29 cellular contexts compared by ENCODE assay signal in the genomic region with DNA sequence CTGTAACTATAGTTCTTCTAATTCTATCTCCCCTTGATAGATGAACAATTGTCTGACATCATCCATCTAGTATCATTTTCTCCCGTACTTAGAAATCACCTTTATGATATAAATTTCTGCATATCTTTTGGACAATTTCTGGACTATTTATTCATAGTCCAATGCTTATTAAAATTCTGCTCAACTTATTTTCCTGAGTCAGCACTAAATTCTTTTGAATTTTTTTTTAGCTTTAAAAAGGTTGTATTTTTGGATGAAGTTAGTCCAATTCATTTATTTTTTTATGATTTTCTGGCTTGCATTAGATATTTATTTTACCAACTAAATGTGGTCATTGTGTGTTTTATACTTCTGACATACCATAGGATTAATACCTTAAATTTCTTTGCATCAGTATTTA.
"Had no signal": no experiment of that assay in that cellular context is flagged by ENCODE, and none has a peak within 500 bp of the region (broad histone marks: within the 10 kb centered on the region; RNA-seq: fewer than 3 reads in every experiment).

No MANE protein-coding gene starts in this region.

- H3K79me2 ChIP-seq: parathyroid adenoma had no signal

- H3K27me3 ChIP-seq: neutrophil, ovary, spleen, stomach, thyroid gland, tibial nerve, upper lobe of left lung, vagina had no signal

- FAIRE-seq: urothelium cell line had no signal

- H3K36me3 ChIP-seq: neutrophil, ovary, spleen, stomach, thoracic aorta, thyroid gland, tibial nerve, upper lobe of left lung, vagina had no signal

- H3K4me2 ChIP-seq: smooth muscle cell had no signal

- H3K4me3 ChIP-seq: ovary, psoas muscle, skin epidermis, smooth muscle cell, spleen, stomach, thoracic aorta, thyroid gland, tibial nerve, upper lobe of left lung, vagina had no signal

- H3K4me1 ChIP-seq: parathyroid adenoma, psoas muscle, spleen, stomach, thyroid gland, tibial nerve, upper lobe of left lung, vagina had no signal

- H3K9ac ChIP-seq: parathyroid adenoma had no signal

- DNase-seq: naive thymus-derived CD8-positive, alpha-beta T cell; nephron progenitor cell; nucleus accumbens; ovary; posterior cingulate gyrus; psoas muscle; right cardiac atrium; spleen; stimulated activated CD4-positive, alpha-beta T cell treated with anti-CD3 and anti-CD28 coated beads, Interleukin-12 subunit alpha, Interleukin-12 subunit beta, amount 100 ng/mL, for 4 hours; stimulated activated CD4-positive, alpha-beta T cell treated with anti-CD3 and anti-CD28 coated beads, Interleukin-1b, Interleukin-23, amount 100 ng/mL, for 48 hours; stimulated activated CD4-positive, alpha-beta T cell treated with anti-CD3 and anti-CD28 coated beads, Interleukin-4, amount 100 ng/mL, for 1 hour; stimulated activated CD4-positive, alpha-beta T cell treated with anti-CD3 and anti-CD28 coated beads, Interleukin-4, amount 100 ng/mL, for 4 hours; stimulated activated CD8-positive, alpha-beta memory T cell treated with anti-CD3 and anti-CD28 coated beads, Interleukin-4, amount 100 ng/mL, for 48 hours; stimulated activated naive CD4-positive, alpha-beta T cell; stomach; thyroid gland; trophoblast cell; upper lobe of left lung had no signal

- H3K9me3 ChIP-seq: neutrophil, ovary, psoas muscle, stomach, thoracic aorta, thyroid gland, tibial nerve, upper lobe of left lung, vagina had no signal

- H2AFZ ChIP-seq: parathyroid adenoma had no signal

- ATAC-seq: naive thymus-derived CD8-positive, alpha-beta T cell; natural killer cell treated with Interleukin-12 subunit alpha and Interleukin-12 subunit beta and Interleukin-15 and Interleukin-18, amount 100 ng/mL, for 72 hours; psoas muscle; right cardiac atrium; sciatic nerve; stimulated activated memory B cell treated with anti-CD40 and anti-IgM and Interleukin-4, amounts not matched to agents 10 μg/mL and 1 μg/mL and 100 μg/mL, for 72 hours had no signal

- H3K27ac ChIP-seq: neutrophil, ovary, parathyroid adenoma, psoas muscle, skin epidermis, spleen, stomach, thoracic aorta, thyroid gland, tibial nerve, upper lobe of left lung, vagina had no signal
